8 cellular contexts compared by ENCODE assay signal in the genomic region with DNA sequence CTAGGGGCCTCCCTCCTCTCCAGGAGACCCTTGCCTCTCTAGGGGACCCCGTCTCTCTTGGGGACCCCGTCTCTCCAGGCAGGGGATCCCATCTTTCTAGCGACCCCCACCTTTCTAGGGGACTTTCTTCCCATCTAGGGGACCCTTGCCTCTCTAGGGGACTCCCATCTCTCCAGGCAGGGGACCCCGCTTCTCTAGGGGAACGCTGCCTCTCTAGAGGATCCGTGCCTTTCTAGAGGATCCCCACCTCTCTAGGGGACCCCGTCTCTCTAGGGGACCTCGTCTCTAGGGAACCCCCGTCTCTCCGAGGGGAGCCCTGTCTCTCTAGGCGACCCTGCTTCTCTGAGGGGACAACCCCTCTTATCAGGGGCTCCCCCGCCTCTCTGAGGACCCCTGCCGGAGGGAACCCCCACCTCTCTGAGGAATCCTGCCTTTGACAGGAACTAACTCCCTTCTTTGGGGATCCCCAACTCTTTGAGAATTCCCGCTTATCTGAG. TPM values are rescaled to one million over a fixed set of nuclear protein-coding genes. Genes with fewer than 3 reads are reported as not detected.
DNase-seq lines count a peak whose midpoint lies in the region; ATAC-seq and TF ChIP-seq lines count a peak whose summit lies in the region.

No MANE protein-coding gene starts in this region.

- peak overlapping the region; percentile 92 for H3K4me3 Mint-ChIP-seq in activated naive CD8-positive, alpha-beta T cell

- no peaks in the 10 kb centered on the region for H3K36me3 ChIP-seq in liver (ENCODE audit: control insufficient read depth in 4 of 4, insufficient read depth in 3 of 4, low read depth in 1 of 4, low read length in 3 of 4)
- no peaks in the 10 kb centered on the region for H3K36me3 ChIP-seq in upper lobe of left lung

- H3K27ac ChIP-seq in liver (ENCODE audit: low read depth in 1 of 2, low read length in 2 of 2) = peak overlapping the region; percentile 60 to 73
- H3K27ac ChIP-seq in upper lobe of left lung = peak overlapping the region; percentile 81 to 96 (median 92)

- no peak for TF ChIP-seq RAD21 in liver (IDR thresholded peaks at IDR 0.05)

- ATAC-seq in upper lobe of left lung (ENCODE audit: low FRiP score in 2 of 2) (no peak), GM18907 (IDR thresholded peaks at IDR 0.05; ENCODE audit: unreplicated experiment) (no peak), HG03025 (IDR thresholded peaks at IDR 0.05; ENCODE audit: low FRiP score, unreplicated experiment) (no peak)

- no peaks in the 10 kb centered on the region for H3K27me3 ChIP-seq in liver (ENCODE audit: control insufficient read depth in 4 of 4, insufficient read depth in 4 of 4, low read length in 3 of 4)
- H3K27me3 ChIP-seq in upper lobe of left lung = no peaks in the 10 kb centered on the region

- H3K4me1 ChIP-seq in liver (ENCODE audit: control insufficient read depth in 4 of 4, insufficient read depth in 4 of 4, low read length in 3 of 4) (peaks cover 5 to 25% (median 20%) of the 10 kb centered on the region in 4 donors), upper lobe of left lung (peaks cover 55 to 65% (median 60%) of the 10 kb centered on the region in 4 donors)

- peak; percentile 24 for DNase-seq in activated naive CD4-positive, alpha-beta T cell treated with Interleukin-2 at 50 U/mL for 16 hours
- DNase-seq in activated naive CD4-positive, alpha-beta T cell (lab: John Stamatoyannopoulos, UW) = no peak
- no peak for DNase-seq in upper lobe of left lung
- DNase-seq in stimulated activated CD4-positive, alpha-beta T cell treated with anti-CD3 and anti-CD28 coated beads, Interleukin-4, amount 100 ng/mL, for 1 hour = no peak

- no peaks in the 10 kb centered on the region for H3K9me3 Mint-ChIP-seq in activated naive CD8-positive, alpha-beta T cell (ENCODE audit: low read depth)

- no peaks in the 10 kb centered on the region for H3K27me3 Mint-ChIP-seq in activated naive CD8-positive, alpha-beta T cell

- H3K36me3 Mint-ChIP-seq in activated naive CD8-positive, alpha-beta T cell = peaks cover 2% of the 10 kb centered on the region

- whole genome bisulfite sequencing in liver = 25% methylated on average over 14 of the region's 14 CpGs
- WGBS in upper lobe of left lung, 2 donors = 4 to 6% methylated on average over 13 to 14 of the region's 14 CpGs

- no peak for TF ChIP-seq POLR2A in upper lobe of left lung (IDR thresholded peaks at IDR 0.05)

- H3K9me3 ChIP-seq in liver (ENCODE audit: control insufficient read depth in 4 of 4, low read length in 3 of 4) (no peaks in the 10 kb centered on the region), upper lobe of left lung (no peaks in the 10 kb centered on the region)

- no peak for TF ChIP-seq EP300 in upper lobe of left lung (IDR thresholded peaks at IDR 0.05)

- H3K4me1 Mint-ChIP-seq in activated naive CD8-positive, alpha-beta T cell (ENCODE audit: low read depth) = peaks cover 50% of the 10 kb centered on the region

- peak overlapping the region; percentile 86 for H3K27ac Mint-ChIP-seq in activated naive CD8-positive, alpha-beta T cell

- H3K4me3 ChIP-seq in liver (ENCODE audit: low read depth in 1 of 3, low read length in 3 of 3) = peak overlapping the region; percentile 62 to 94 (median 84)
- H3K4me3 ChIP-seq in upper lobe of left lung = peak overlapping the region; percentile 56 to 93 (median 83)

- H3K9ac ChIP-seq in liver (ENCODE audit: low read depth in 1 of 2, low read length in 2 of 2) = peak overlapping the region; percentile 91 to 96

- no peak for TF ChIP-seq CTCF in liver (IDR thresholded peaks at IDR 0.05; ENCODE audit: low read depth, low read length, missing input control)
- peak in 1 of 6 experiments; percentile 14 for TF ChIP-seq CTCF in upper lobe of left lung (IDR thresholded peaks at IDR 0.05)

TF ChIP-seq in liver, 16 proteins besides CTCF, POLR2A, EP300 and RAD21:
- no peak for TF ChIP-seq JUND (IDR thresholded peaks at IDR 0.05)
- TF ChIP-seq TAF1 (conservative IDR thresholded peaks at IDR 0.05) = no peak
- no peak for TF ChIP-seq YY1 (IDR thresholded peaks at IDR 0.05)
- TF ChIP-seq SP1 (IDR thresholded peaks at IDR 0.05) = no peak
- TF ChIP-seq, protein P1, sequence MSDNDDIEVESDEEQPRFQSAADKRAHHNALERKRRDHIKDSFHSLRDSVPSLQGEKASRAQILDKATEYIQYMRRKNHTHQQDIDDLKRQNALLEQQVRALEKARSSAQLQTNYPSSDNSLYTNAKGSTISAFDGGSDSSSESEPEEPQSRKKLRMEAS (IDR thresholded peaks at IDR 0.05) = no peak
TF ChIP-seq in liver: peak in this region for 0.

RNA-seq across cellular contexts. Expression of a gene that starts 19.1 kb away (rescaled TPM):
- total RNA-seq in liver = 10 to 100 TPM; 20.2 to 23.7 TPM
- polyA plus RNA-seq in liver = 10 to 100 TPM in 1 of 2 donors, 1 to 10 TPM in 1; 7.1 to 16.1 TPM
- 100 to 1,000 TPM in 2 of 6 donors, 10 to 100 TPM in 4; 60.8 to 182 (median 88.0) TPM for total RNA-seq in upper lobe of left lung
